ENCODE assay signal across 8 cellular contexts in genomic region chr3:197906023-197906849, GRCh38. TPM values are rescaled to one million over a fixed set of nuclear protein-coding genes. Genes with fewer than 3 reads are reported as not detected.
DNase-seq lines count a peak whose midpoint lies in the region; TF ChIP-seq lines count a peak whose summit lies in the region.

No MANE protein-coding gene starts in this region.

- no peak overlapping the region for H3K4ac ChIP-seq in H9 (ENCODE audit: low read depth, low read length)

- no peaks in the 10 kb centered on the region for H3K23me2 ChIP-seq in H9 (ENCODE audit: insufficient read length, low read depth, low read length, poor library complexity, severe bottlenecking)

- H2BK12ac ChIP-seq in H9 (ENCODE audit: insufficient read length, low read depth, low read length): no peak overlapping the region

- no peak overlapping the region for H2BK15ac ChIP-seq in H9 (ENCODE audit: low read depth, low read length)

- H4K5ac ChIP-seq in H9 (ENCODE audit: insufficient read length, low read depth, low read length): no peak overlapping the region

- no peak overlapping the region for H2BK20ac ChIP-seq in H9 (ENCODE audit: low read depth, low read length, poor library complexity, severe bottlenecking)

- H4K8ac ChIP-seq in H9 (replicated peaks; ENCODE audit: insufficient read length, low read depth, low read length): no peak overlapping the region

- no peak overlapping the region for H3K14ac ChIP-seq in H9 (ENCODE audit: insufficient read depth, low read length)

- H4K20me1 ChIP-seq in H9 (ENCODE audit: control insufficient read depth, insufficient read depth, insufficient read length) (no peaks in the 10 kb centered on the region), Loucy (ENCODE audit: insufficient read depth, low read length, poor library complexity, severe bottlenecking) (no peaks in the 10 kb centered on the region)

- H2BK120ac ChIP-seq in H9 (ENCODE audit: low read depth, low read length, poor library complexity, severe bottlenecking): no peak overlapping the region

- H3K9me3 ChIP-seq in H9 (ENCODE audit: control insufficient read depth, low read depth, low read length) (no peaks in the 10 kb centered on the region), Loucy (ENCODE audit: insufficient read depth, low read depth, low read length) (no peaks in the 10 kb centered on the region), SJSA1 (replicated peaks) (0 out of 2 replicates have a peak, but pooled peaks cover 2% of the 10 kb centered on the region), ovary (no peaks in the 10 kb centered on the region), tibial artery (no peaks in the 10 kb centered on the region)

- H3K27ac ChIP-seq in H9 (ENCODE audit: insufficient read length, low read depth, low read length) (no peak overlapping the region), SJSA1 (no peak overlapping the region), ovary (no peak overlapping the region), tibial artery (peak overlapping the region in 1 of 2 donors; percentile 17)

- H3K79me1 ChIP-seq in H9 (ENCODE audit: insufficient read depth, low read depth, low read length, poor library complexity, severe bottlenecking): no peaks in the 10 kb centered on the region

- H3F3A ChIP-seq in Loucy (ENCODE audit: low read depth): no peaks in the 10 kb centered on the region

- H2AFZ ChIP-seq in H9 (ENCODE audit: low read length) (no peak overlapping the region), Loucy (ENCODE audit: low read length) (no peak overlapping the region)

- H2AK5ac ChIP-seq in H9 (ENCODE audit: insufficient read length, low read length): no peak overlapping the region

- no peak overlapping the region for H3K23ac ChIP-seq in H9 (ENCODE audit: insufficient read length, low read depth, low read length)

- H3K4me2 ChIP-seq in H9 (ENCODE audit: insufficient read depth, insufficient read length, low read length) (no peak overlapping the region), Loucy (ENCODE audit: low read depth, low read length, poor library complexity, severe bottlenecking) (peak overlapping the region; percentile 11)

- peak; percentile 74 for DNase-seq in GM04503 (ENCODE audit: low read depth)
- peak; percentile 88 for DNase-seq in H9
- peak; percentile 60 to 89 for DNase-seq in SJSA1 (ENCODE audit: low read depth in 1 of 2, low spot score in 2 of 2)
- peak; percentile 77 for DNase-seq in activated gamma-delta T cell treated with Interleukin-2 at 50 U/mL for 16 hours
- peak; percentile 64 for DNase-seq in foreskin melanocyte
- peak; percentile 90 to 94 (median 93) for DNase-seq in ovary
- DNase-seq in tibial artery: peak; percentile 89 to 91

- TF ChIP-seq CTCF in H9 (conservative IDR thresholded peaks at IDR 0.05): peak; percentile 97
- peak; percentile 94 for TF ChIP-seq CTCF in Loucy (conservative IDR thresholded peaks at IDR 0.05; ENCODE audit: low read length)
- TF ChIP-seq CTCF in ovary (IDR thresholded peaks at IDR 0.05): peak; percentile 80 to 92 (median 89)
- TF ChIP-seq CTCF in tibial artery (IDR thresholded peaks at IDR 0.05): peak; percentile 89 to 90

- no peak overlapping the region for H3K56ac ChIP-seq in H9 (ENCODE audit: insufficient read length, low read depth, low read length)

- H3K9ac ChIP-seq in H9 (ENCODE audit: extremely low read depth, insufficient read length, low read length) (no peak overlapping the region), Loucy (ENCODE audit: low read depth, low read length, poor library complexity, severe bottlenecking) (no peak overlapping the region)

- 0 out of 2 replicates have a peak, but pooled peaks cover 2% of the 10 kb centered on the region for H3K27me3 Mint-ChIP-seq in H9 (ENCODE audit: low read depth)

- no peaks in the 10 kb centered on the region; the same call in 1 of the 2 replicates for H3K4me1 ChIP-seq in H9 (ENCODE audit: insufficient read depth, low read length)
- no peaks in the 10 kb centered on the region for H3K4me1 ChIP-seq in Loucy (ENCODE audit: insufficient read depth, low read length, poor library complexity, severe bottlenecking)
- H3K4me1 ChIP-seq in SJSA1 (replicated peaks): no peaks in the 10 kb centered on the region
- H3K4me1 ChIP-seq in ovary (ENCODE audit: insufficient read depth): peaks cover 2% of the 10 kb centered on the region
- H3K4me1 ChIP-seq in tibial artery: peaks cover 0 to 13% (median 3%) of the 10 kb centered on the region in 4 donors

- WGBS in H9 (ENCODE audit: extremely low coverage, insufficient read length, low lambda C conversion rate): no CpG with 5 or more reads among the region's 17 CpGs
- WGBS in ovary, 3 donors: 13% methylated on average over 17 of the region's 17 CpGs

- no peak overlapping the region for H4K91ac ChIP-seq in H9 (ENCODE audit: insufficient read length, low read depth, low read length)

- no peak for TF ChIP-seq POLR2A in ovary (IDR thresholded peaks at IDR 0.05)

- H3K79me2 ChIP-seq in H9 (ENCODE audit: insufficient read depth, low read length) (no peaks in the 10 kb centered on the region), Loucy (ENCODE audit: insufficient read depth, low read length) (no peaks in the 10 kb centered on the region)

- H3K9me2 ChIP-seq in Loucy (replicated peaks; ENCODE audit: low read depth, low read length): no peaks in the 10 kb centered on the region

- H3T11ph ChIP-seq in H9 (ENCODE audit: low read length): no peak overlapping the region

- no peaks in the 10 kb centered on the region for H3K36me3 Mint-ChIP-seq in H9 (ENCODE audit: insufficient read depth in 1 of 3, low read depth in 3 of 3)

- H3K36me3 ChIP-seq in Loucy (ENCODE audit: insufficient read depth, low read length) (no peaks in the 10 kb centered on the region), SJSA1 (no peaks in the 10 kb centered on the region), ovary (no peaks in the 10 kb centered on the region), tibial artery (no peaks in the 10 kb centered on the region)

- TF ChIP-seq EP300 in ovary (IDR thresholded peaks at IDR 0.05): no peak

- H3K9me3 Mint-ChIP-seq in H9: no peaks in the 10 kb centered on the region; a peak in 1 of 5 replicates

- peaks cover 5 to 7% of the 10 kb centered on the region in 2 experiments; a peak in 3 of 4 replicates for H3K4me1 Mint-ChIP-seq in H9

- H3K4me3 Mint-ChIP-seq in H9: no peak overlapping the region; a peak in 1 of 5 replicates

- intact Hi-C loops in ovary (cut with DNase I) (loop anchor here in 2 of 4 donors (5.0 to 10.0 kb wide), 2 partner anchors 36 to 179 kb away; no protein-coding TSS in a partner anchor), tibial artery (cut with DNase I; ENCODE audit: low total_unique reads) (loop anchor here (5.0 kb wide), 1 partner anchor 41 kb away; no protein-coding TSS in a partner anchor)

- no peak overlapping the region for H3K18ac ChIP-seq in H9 (ENCODE audit: insufficient read length, low read depth, low read length)

- no peak overlapping the region for H2BK5ac ChIP-seq in H9 (ENCODE audit: insufficient read length, low read length)

- H3K27me3 ChIP-seq in H9 (ENCODE audit: insufficient read depth, low read length) (no peaks in the 10 kb centered on the region), Loucy (ENCODE audit: insufficient read depth, low read length, poor library complexity, severe bottlenecking) (no peaks in the 10 kb centered on the region), SJSA1 (replicated peaks) (no peaks in the 10 kb centered on the region), ovary (no peaks in the 10 kb centered on the region), tibial artery (no peaks in the 10 kb centered on the region)

- H3K27ac Mint-ChIP-seq in H9: no peak overlapping the region

- H3K4me3 ChIP-seq in Loucy (ENCODE audit: low read length, poor library complexity, severe bottlenecking): no peak overlapping the region
- no peak overlapping the region for H3K4me3 ChIP-seq in SJSA1
- no peak overlapping the region for H3K4me3 ChIP-seq in ovary
- H3K4me3 ChIP-seq in tibial artery: no peak overlapping the region

RNA-seq across cellular contexts. Expression of gene RPL35A, which starts 43.8 kb away (rescaled TPM):
- total RNA-seq in H9 (2021): 1,563 and 1,572 TPM in 2 replicates
- 395 and 511 TPM in 2 replicates for total RNA-seq in SJSA1 (2014; rRNA removed; shearing (Covaris generic))
- 1,000 to 10,000 TPM; 1,036 to 2,796 (median 2,128) TPM for total RNA-seq in ovary
- polyA plus RNA-seq in ovary: 1,000 to 10,000 TPM; 3,374 to 4,524 TPM

RNA-seq across cellular contexts. Expression of gene LMLN, which starts 53.8 kb away (rescaled TPM):
- total RNA-seq in H9 (2021) (3.8 and 4.5 TPM in 2 replicates), ovary (10 to 100 TPM in 3 of 7 donors, 1 to 10 TPM in 4; 5.1 to 12.8 (median 8.7) TPM)
- total RNA-seq in SJSA1 (2014; rRNA removed; shearing (Covaris generic)): 1.3 and 1.9 TPM in 2 replicates
- polyA plus RNA-seq in ovary: 1 to 10 TPM; 2.4 to 7.0 TPM
